In the genomic region with DNA sequence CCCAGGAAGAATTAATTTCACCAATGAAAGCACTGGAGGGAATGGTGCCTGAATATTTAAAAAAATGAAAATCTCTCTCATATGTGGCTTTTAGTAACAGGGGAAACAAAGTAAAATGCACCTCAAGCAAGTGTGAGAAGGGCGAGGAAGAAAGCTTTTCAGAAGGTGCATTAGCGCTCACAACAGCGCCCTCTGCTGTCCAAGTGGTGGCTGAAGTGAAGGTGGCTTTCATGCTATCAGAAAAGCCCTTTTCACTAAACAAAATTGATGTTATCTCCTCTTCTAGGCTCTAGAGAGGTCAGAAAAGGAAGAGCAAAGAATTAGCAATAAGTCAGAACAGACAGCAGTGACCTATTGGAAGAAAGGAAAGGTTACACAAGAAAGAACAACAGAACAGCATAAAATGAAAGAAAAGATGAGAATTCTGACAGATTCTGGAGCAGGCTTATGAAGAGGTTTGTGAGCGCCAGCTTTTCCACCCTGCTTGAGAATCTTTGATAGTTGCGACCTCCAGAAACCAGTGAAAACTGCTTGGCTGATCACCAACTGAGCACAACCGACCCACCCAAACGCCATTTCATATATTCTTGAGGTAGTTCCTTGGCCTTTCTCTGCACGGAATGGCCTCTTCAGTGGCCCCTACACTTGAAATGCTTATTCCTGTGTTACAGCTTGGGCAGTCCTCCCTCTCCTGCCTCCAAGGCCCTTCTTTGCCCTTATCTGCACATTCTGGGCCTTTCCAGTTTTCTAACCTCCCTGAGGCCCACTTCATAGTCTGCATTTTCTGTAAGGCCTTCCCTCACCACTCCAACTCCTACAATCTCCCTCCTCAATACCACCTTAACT, we compare ENCODE assay signal across 8 cellular contexts. TPM values are rescaled to one million over a fixed set of nuclear protein-coding genes. Genes with fewer than 3 reads are reported as not detected.
DNase-seq lines count a peak whose midpoint lies in the region; ATAC-seq, FAIRE-seq and TF ChIP-seq lines count a peak whose summit lies in the region.

No MANE protein-coding gene starts in this region.

- H3K27me3 ChIP-seq in vagina, result no peaks in the 10 kb centered on the region

- peak; percentile 58 for ATAC-seq in HG03469 (IDR thresholded peaks at IDR 0.05; ENCODE audit: unreplicated experiment)

- in situ Hi-C loops in GM13976 (cut with MboI; ENCODE audit: low sequenced_read_pairs, unreplicated experiment), result no loop called here

- H3K4me3 ChIP-seq in vagina, result no peak overlapping the region

- TF ChIP-seq CTCF in GM13976 (IDR thresholded peaks at IDR 0.05; ENCODE audit: borderline replicate concordance, control extremely low read depth, extremely low read depth, insufficient read depth, missing control alignments) (peak; percentile 91), vagina (IDR thresholded peaks at IDR 0.05) (peak; percentile 62 to 68 (median 63))

- no peak for TF ChIP-seq POLR2A in vagina (IDR thresholded peaks at IDR 0.05)

- intact Hi-C loops in posterior vena cava (cut with DNase I), result loop anchor here in 1 of 2 donors (10.0 kb wide), 1 partner anchor 548 kb away; no protein-coding TSS in a partner anchor
- intact Hi-C loops in vagina (cut with DNase I), result loop anchor here (10.0 kb wide), 1 partner anchor 548 kb away; no protein-coding TSS in a partner anchor

- H3K9me3 ChIP-seq in vagina, result no peaks in the 10 kb centered on the region

- DNase-seq in GM13976 (ENCODE audit: low spot score) (peak; percentile 41), RPMI8226 (peak; percentile 54), glomerular visceral epithelial cell (ENCODE audit: extremely low spot score) (peak; percentile 50), posterior vena cava (ENCODE audit: low spot score) (peak; percentile 90), vagina (ENCODE audit: extremely low spot score in 2 of 2) (no peak)
- DNase-seq in activated effector memory CD4-positive, alpha-beta T cell treated with Interleukin-2 at 50 U/mL for 16 hours, result peak; percentile 48

- peaks cover 0 to 9% of the 10 kb centered on the region in 2 donors for H3K36me3 ChIP-seq in vagina

- no peak overlapping the region for H3K27ac ChIP-seq in vagina

- H3K4me1 ChIP-seq in vagina, result no peaks in the 10 kb centered on the region

- FAIRE-seq in A204.1 (lab: Jason Lieb, UNC), result peak; percentile 41

RNA-seq across cellular contexts. Expression of a gene that starts 45.3 kb away (rescaled TPM):
- total RNA-seq in posterior vena cava, result not detected
- not detected for total RNA-seq in vagina

Comparison
In these comparisons a context has a peak if more than half of its experiments do, and no peak if none do; other contexts are left out.
1. DNase-seq: peak in GM13976 (single experiment), RPMI8226 (single experiment), activated effector memory CD4-positive, alpha-beta T cell treated with Interleukin-2 at 50 U/mL for 16 hours (single experiment), glomerular visceral epithelial cell (single experiment) and posterior vena cava (single experiment); none in vagina (0 of 2).